ENCODE assay signal across 19 cellular contexts in genomic region chr6:56527934-56528333, GRCh38.
DNase-seq lines count a peak whose midpoint lies in the region; ATAC-seq and TF ChIP-seq lines count a peak whose summit lies in the region.
"Had no signal": no experiment of that assay in that cellular context is flagged by ENCODE, and none has a peak within 500 bp of the region (broad histone marks: within the 10 kb centered on the region; RNA-seq: fewer than 3 reads in every experiment).

No MANE protein-coding gene starts in this region.

- CTCF ChIA-PET in CD4-positive, alpha-beta T cell (lab: Charles Lee): no interaction called here

- peak overlapping the region; percentile 88 for H3K27ac ChIP-seq in brain microvascular endothelial cell
- H3K27ac ChIP-seq in subcutaneous abdominal adipose tissue (ENCODE audit: low read depth, low read length): peak overlapping the region; percentile 17
- no peak overlapping the region for H3K27ac ChIP-seq in CD4-positive, alpha-beta T cell (ENCODE audit: low read depth, low read length)

- H3K4me3 ChIP-seq in brain microvascular endothelial cell (ENCODE audit: low read depth, low read length): no peak overlapping the region
- no peak overlapping the region for H3K4me3 ChIP-seq in subcutaneous abdominal adipose tissue (ENCODE audit: low read depth in 1 of 5, low read length in 5 of 5)

- in situ Hi-C loops in brain microvascular endothelial cell (cut with HindIII; ENCODE audit: low pct_ligation_motif_present, low sequenced_read_pairs): no loop called here

- no peaks in the 10 kb centered on the region; the same call in 1 of the 2 replicates for H3K9me3 Mint-ChIP-seq in HFFc6
- H3K9me3 Mint-ChIP-seq in mesothelial cell of epicardium: no peaks in the 10 kb centered on the region
- H3K9me3 Mint-ChIP-seq in CD4-positive, alpha-beta T cell: no peaks in the 10 kb centered on the region
- H3K9me3 Mint-ChIP-seq: stimulated activated naive CD8-positive, alpha-beta T cell treated with anti-CD3 and anti-CD28 coated beads, Interleukin-15, Interleukin-2, amounts not matched to agents 100 ng/mL and 50 ng/mL, for 24 hours had no signal

- H3K27ac Mint-ChIP-seq in HFFc6 (peak overlapping the region; percentile 95), mesothelial cell of epicardium (peak overlapping the region; percentile 88)
- H3K27ac Mint-ChIP-seq in CD4-positive, alpha-beta T cell: no peak overlapping the region
- H3K27ac Mint-ChIP-seq: stimulated activated naive CD8-positive, alpha-beta T cell treated with anti-CD3 and anti-CD28 coated beads, Interleukin-15, Interleukin-2, amounts not matched to agents 100 ng/mL and 50 ng/mL, for 24 hours had no signal

- H3K27me3 Mint-ChIP-seq in HFFc6 (ENCODE audit: insufficient read depth) (peaks cover 10% of the 10 kb centered on the region; the same call in 1 of the 2 replicates), mesothelial cell of epicardium (ENCODE audit: low read depth) (no peaks in the 10 kb centered on the region)
- H3K27me3 Mint-ChIP-seq in CD4-positive, alpha-beta T cell: no peaks in the 10 kb centered on the region

- peaks cover 6 to 33% (median 30%) of the 10 kb centered on the region in 5 donors for H3K4me1 ChIP-seq in subcutaneous abdominal adipose tissue (ENCODE audit: control insufficient read depth in 5 of 5, insufficient read depth in 5 of 5, low read length in 5 of 5)

- no peaks in the 10 kb centered on the region for H3K9me3 ChIP-seq in subcutaneous abdominal adipose tissue (ENCODE audit: control insufficient read depth in 5 of 5, low read length in 5 of 5)
- H3K9me3 ChIP-seq in CD4-positive, alpha-beta T cell (ENCODE audit: control insufficient read depth, low read length): no peaks in the 10 kb centered on the region

- H3K27me3 ChIP-seq in brain microvascular endothelial cell (replicated peaks) (no peaks in the 10 kb centered on the region), subcutaneous abdominal adipose tissue (ENCODE audit: control insufficient read depth in 5 of 5, insufficient read depth in 4 of 5, low read length in 5 of 5) (no peaks in the 10 kb centered on the region)
- no peaks in the 10 kb centered on the region for H3K27me3 ChIP-seq in CD4-positive, alpha-beta T cell (ENCODE audit: control insufficient read depth, insufficient read depth, low read length)

- intact Hi-C loops in CD4-positive, alpha-beta T cell (cut with DNase I, micrococcal nuclease): no loop called here

- TF ChIP-seq CTCF in HFFc6 (IDR thresholded peaks at IDR 0.05) (no peak), brain microvascular endothelial cell (IDR thresholded peaks at IDR 0.05; ENCODE audit: low read depth, low read length, missing control alignments) (no peak), mesothelial cell of epicardium (IDR thresholded peaks at IDR 0.05; ENCODE audit: unreplicated experiment) (no peak)
- TF ChIP-seq CTCF in CD4-positive, alpha-beta T cell (IDR thresholded peaks at IDR 0.05): no peak

- H3K9ac ChIP-seq in subcutaneous abdominal adipose tissue (ENCODE audit: low read length in 5 of 5): no peak overlapping the region

- H3K4me1 Mint-ChIP-seq in HFFc6 (ENCODE audit: low read depth) (peaks cover 99% of the 10 kb centered on the region), mesothelial cell of epicardium (peaks cover 83% of the 10 kb centered on the region)
- no peaks in the 10 kb centered on the region for H3K4me1 Mint-ChIP-seq in CD4-positive, alpha-beta T cell (ENCODE audit: low read depth)

- no peak for ATAC-seq in CD4-positive, alpha-beta T cell (ENCODE audit: poor library complexity)
- ATAC-seq: right cardiac atrium had no signal

- H3K36me3 ChIP-seq in brain microvascular endothelial cell (replicated peaks): peaks cover 12% of the 10 kb centered on the region
- H3K36me3 ChIP-seq in subcutaneous abdominal adipose tissue (ENCODE audit: control insufficient read depth in 5 of 5, insufficient read depth in 5 of 5, low read length in 5 of 5): peaks cover 21 to 49% (median 35%) of the 10 kb centered on the region in 5 donors

- POLR2A ChIA-PET in CD4-positive, alpha-beta T cell (lab: Charles Lee): no interaction called here

- peaks cover 56% of the 10 kb centered on the region for H3K36me3 Mint-ChIP-seq in HFFc6 (ENCODE audit: low read depth)
- H3K36me3 Mint-ChIP-seq in mesothelial cell of epicardium: peaks cover 27% of the 10 kb centered on the region
- H3K36me3 Mint-ChIP-seq in CD4-positive, alpha-beta T cell (ENCODE audit: low read depth): no peaks in the 10 kb centered on the region

- DNase-seq in HFFc6 (peak; percentile 53), brain microvascular endothelial cell (no peak), mesothelial cell of epicardium (ENCODE audit: low spot score in 2 of 2, unreplicated experiment in 2 of 2) (no peak), COLO829 (ENCODE audit: low spot score) (no peak), NCI-H2107 treated with DMSO at 0.1 percent for 48 hours (lab: John Stamatoyannopoulos, UW; ENCODE audit: unreplicated experiment) (no peak), T-helper 9 cell (no peak)
- DNase-seq in CD4-positive, alpha-beta T cell: no peak
- DNase-seq: activated CD4-positive, alpha-beta T cell treated with anti-CD3 and anti-CD28 coated beads, Interleukin-2, amount 50 U/mL, for 1 hour; activated CD8-positive, alpha-beta memory T cell treated with anti-CD3 and anti-CD28 coated beads, Interleukin-2, amount 50 U/mL, for 48 hours; activated gamma-delta T cell; cerebellar nuclear complex; effector memory CD4-positive, alpha-beta T cell; hippocampal formation; kidney; NCI-H1436; right cardiac atrium; SW 1271 had no signal

- peak overlapping the region; percentile 72 for H3K4me3 Mint-ChIP-seq in HFFc6
- no peak overlapping the region for H3K4me3 Mint-ChIP-seq in mesothelial cell of epicardium
- no peak overlapping the region for H3K4me3 Mint-ChIP-seq in CD4-positive, alpha-beta T cell
- H3K4me3 Mint-ChIP-seq: stimulated activated naive CD8-positive, alpha-beta T cell treated with anti-CD3 and anti-CD28 coated beads, Interleukin-15, Interleukin-2, amounts not matched to agents 100 ng/mL and 50 ng/mL, for 24 hours had no signal
